Comparison of ENCODE assay signal across 13 cellular contexts in the genomic region with DNA sequence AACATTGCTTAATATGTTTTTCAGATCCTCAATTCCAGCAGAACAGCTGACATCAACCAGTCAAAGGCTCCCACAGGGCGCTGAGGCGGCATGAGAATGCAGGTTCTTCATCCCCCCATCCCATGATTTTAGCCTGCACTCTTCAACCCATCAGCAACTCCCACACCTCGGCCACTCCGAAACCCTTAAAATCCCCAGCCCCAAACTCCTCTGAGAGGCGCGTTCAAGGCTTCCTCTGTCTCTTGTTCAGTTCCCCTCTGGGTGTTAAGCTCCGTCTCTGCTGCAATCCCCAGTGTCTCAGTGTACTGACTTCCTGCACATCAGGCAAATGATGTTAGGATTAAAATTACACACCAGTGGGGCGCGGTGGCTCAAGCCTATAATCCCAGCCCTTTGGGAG.
"Had no signal": no experiment of that assay in that cellular context is flagged by ENCODE, and none has a peak within 500 bp of the region (broad histone marks: within the 10 kb centered on the region; RNA-seq: fewer than 3 reads in every experiment).

No MANE protein-coding gene starts in this region.

- H3K4me1 Mint-ChIP-seq: activated CD8-positive, alpha-beta memory T cell treated with anti-CD3 and anti-CD28 coated beads, Interleukin-2, amount 10 ng/mL, durations not matched to agents 7 days and 5 days had no signal

- H3K27ac Mint-ChIP-seq: activated CD8-positive, alpha-beta memory T cell treated with anti-CD3 and anti-CD28 coated beads, Interleukin-2, amount 10 ng/mL, durations not matched to agents 7 days and 5 days; activated naive CD8-positive, alpha-beta T cell treated with anti-CD3 and anti-CD28 coated beads, Interleukin-2, amount 10 ng/mL, durations not matched to agents 7 days and 5 days; activated T-cell treated with anti-CD3 and anti-CD28 coated beads, Interleukin-2, amount 50 U/mL, for 24 hours; memory B cell; stimulated activated naive B cell treated with anti-CD40 and anti-IgM and Interleukin-4, amounts not matched to agents 10 μg/mL and 1 μg/mL and 100 μg/mL, for 72 hours had no signal

- H3K36me3 Mint-ChIP-seq: activated CD8-positive, alpha-beta memory T cell treated with anti-CD3 and anti-CD28 coated beads, Interleukin-2, amount 10 ng/mL, durations not matched to agents 7 days and 5 days had no signal

- H3K36me3 ChIP-seq: pancreas had no signal

- H3K4me3 Mint-ChIP-seq: activated CD8-positive, alpha-beta memory T cell treated with anti-CD3 and anti-CD28 coated beads, Interleukin-2, amount 10 ng/mL, durations not matched to agents 7 days and 5 days; activated naive CD8-positive, alpha-beta T cell treated with anti-CD3 and anti-CD28 coated beads, Interleukin-2, amount 10 ng/mL, durations not matched to agents 7 days and 5 days; activated T-cell treated with anti-CD3 and anti-CD28 coated beads, Interleukin-2, amount 50 U/mL, for 24 hours; memory B cell; neural crest cell; stimulated activated naive B cell treated with anti-CD40 and anti-IgM and Interleukin-4, amounts not matched to agents 10 μg/mL and 1 μg/mL and 100 μg/mL, for 72 hours; T-helper 17 cell; type B pancreatic cell had no signal

- FAIRE-seq: pancreas had no signal

- H3K9me3 Mint-ChIP-seq: activated naive CD8-positive, alpha-beta T cell treated with anti-CD3 and anti-CD28 coated beads, Interleukin-2, amount 10 ng/mL, durations not matched to agents 7 days and 5 days; activated T-cell treated with anti-CD3 and anti-CD28 coated beads, Interleukin-2, amount 50 U/mL, for 24 hours; memory B cell; neural crest cell; stimulated activated naive B cell treated with anti-CD40 and anti-IgM and Interleukin-4, amounts not matched to agents 10 μg/mL and 1 μg/mL and 100 μg/mL, for 72 hours; type B pancreatic cell had no signal

- H3K4me1 ChIP-seq: pancreas had no signal

- H3K27me3 ChIP-seq: pancreas had no signal

- H3K9me3 ChIP-seq: pancreas had no signal

- H3K27ac ChIP-seq: pancreas had no signal

- H3K27me3 Mint-ChIP-seq: activated CD8-positive, alpha-beta memory T cell treated with anti-CD3 and anti-CD28 coated beads, Interleukin-2, amount 10 ng/mL, durations not matched to agents 7 days and 5 days; activated naive CD8-positive, alpha-beta T cell treated with anti-CD3 and anti-CD28 coated beads, Interleukin-2, amount 10 ng/mL, durations not matched to agents 7 days and 5 days; type B pancreatic cell had no signal

- DNase-seq: activated CD4-positive, alpha-beta T cell treated with anti-CD3 and anti-CD28 coated beads, Interleukin-2, amount 50 U/mL, for 48 hours; activated CD8-positive, alpha-beta memory T cell treated with anti-CD3 and anti-CD28 coated beads, Interleukin-2, amount 10 ng/mL, durations not matched to agents 7 days and 5 days; activated naive CD8-positive, alpha-beta T cell treated with anti-CD3 and anti-CD28 coated beads, Interleukin-2, amount 10 ng/mL, durations not matched to agents 7 days and 5 days; activated T-cell treated with anti-CD3 and anti-CD28 coated beads, Interleukin-2, amount 50 U/mL, for 24 hours; anterior cingulate cortex; hypothalamus; pancreas; stimulated activated CD4-positive, alpha-beta T cell treated with anti-CD3 and anti-CD28 coated beads, Interleukin-1b, Interleukin-23, amount 100 ng/mL, for 48 hours; stimulated activated naive B cell treated with anti-CD40 and anti-IgM and Interleukin-4, amounts not matched to agents 10 μg/mL and 1 μg/mL and 100 μg/mL, for 72 hours; T-helper 17 cell had no signal

- H3K4me3 ChIP-seq: pancreas had no signal

- ATAC-seq: activated CD8-positive, alpha-beta memory T cell treated with anti-CD3 and anti-CD28 coated beads, Interleukin-2, amount 10 ng/mL, durations not matched to agents 7 days and 5 days; stimulated activated naive B cell treated with anti-CD40 and anti-IgM and Interleukin-4, amounts not matched to agents 10 μg/mL and 1 μg/mL and 100 μg/mL, for 72 hours; T-helper 17 cell had no signal
